ENCODE assay signal across 1 cellular context in the genomic region with DNA sequence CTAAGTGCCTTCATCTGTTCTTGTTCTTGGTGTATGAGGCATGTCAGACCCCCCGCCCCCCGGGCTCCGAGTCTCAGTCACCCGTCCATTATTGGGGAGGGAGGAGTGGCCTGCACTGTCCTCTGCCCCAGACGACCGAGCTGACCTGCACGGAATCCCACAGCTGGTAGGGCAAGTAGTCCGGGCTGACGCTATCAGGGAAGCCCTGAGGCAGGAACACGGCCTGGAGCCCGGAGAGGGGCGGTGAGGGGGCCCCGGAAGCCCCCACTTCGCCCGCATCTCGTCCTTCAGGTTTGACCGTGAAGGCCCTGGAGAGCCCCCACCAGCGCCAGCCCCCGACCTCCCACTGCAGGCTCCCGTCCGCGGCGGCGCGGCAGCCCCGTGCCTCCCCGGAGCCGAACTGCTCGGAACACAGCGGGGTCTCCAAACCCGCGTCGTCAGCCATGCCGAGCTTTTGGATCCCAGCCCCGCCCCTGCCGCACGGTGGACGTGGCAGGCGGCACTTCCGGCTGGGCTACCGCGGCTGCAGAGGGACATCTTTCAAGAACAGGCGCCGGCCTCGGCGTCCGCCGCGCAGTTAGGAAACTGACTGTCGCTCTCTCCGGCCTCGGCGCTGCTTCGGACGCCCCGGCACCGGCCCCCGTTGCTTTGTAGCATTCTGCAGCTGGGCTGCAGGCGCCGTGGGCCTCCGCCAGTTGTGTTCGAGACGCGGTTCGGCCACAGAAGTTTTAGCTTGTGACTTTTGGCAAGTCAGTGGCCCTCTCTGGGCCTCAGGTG.
TF ChIP-seq lines count a peak whose summit lies in the region.

A gene (minus strand): TSS at position 463 of the 777 bp plus-strand sequence. CDS start 18 bp downstream, at position 445.

TF ChIP-seq in HepG2, 621 proteins besides CTCF, POLR2A, EP300 and RAD21 (continued from another document and continues in another):
- TF ChIP-seq, protein P1, sequence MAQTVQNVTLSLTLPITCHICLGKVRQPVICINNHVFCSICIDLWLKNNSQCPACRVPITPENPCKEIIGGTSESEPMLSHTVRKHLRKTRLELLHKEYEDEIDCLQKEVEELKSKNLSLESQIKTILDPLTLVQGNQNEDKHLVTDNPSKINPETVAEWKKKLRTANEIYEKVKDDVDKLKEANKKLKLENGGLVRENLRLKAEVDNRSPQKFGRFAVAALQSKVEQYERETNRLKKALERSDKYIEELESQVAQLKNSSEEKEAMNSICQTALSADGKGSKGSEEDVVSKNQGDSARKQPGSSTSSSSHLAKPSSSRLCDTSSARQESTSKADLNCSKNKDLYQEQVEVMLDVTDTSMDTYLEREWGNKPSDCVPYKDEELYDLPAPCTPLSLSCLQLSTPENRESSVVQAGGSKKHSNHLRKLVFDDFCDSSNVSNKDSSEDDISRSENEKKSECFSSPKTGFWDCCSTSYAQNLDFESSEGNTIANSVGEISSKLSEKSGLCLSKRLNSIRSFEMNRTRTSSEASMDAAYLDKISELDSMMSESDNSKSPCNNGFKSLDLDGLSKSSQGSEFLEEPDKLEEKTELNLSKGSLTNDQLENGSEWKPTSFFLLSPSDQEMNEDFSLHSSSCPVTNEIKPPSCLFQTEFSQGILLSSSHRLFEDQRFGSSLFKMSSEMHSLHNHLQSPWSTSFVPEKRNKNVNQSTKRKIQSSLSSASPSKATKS (CRISPR knock-in tag; IDR thresholded peaks at IDR 0.05): peak; percentile 73; the same call in 1 of the 2 replicates
- TF ChIP-seq HNRNPH1 (optimal IDR thresholded peaks at IDR 0.05; ENCODE audit: low read depth, low read length): peak; percentile 33
- peak; percentile 98 for TF ChIP-seq POLR2G (IDR thresholded peaks at IDR 0.05; ENCODE audit: low read depth, low read length)
- TF ChIP-seq, protein P2, sequence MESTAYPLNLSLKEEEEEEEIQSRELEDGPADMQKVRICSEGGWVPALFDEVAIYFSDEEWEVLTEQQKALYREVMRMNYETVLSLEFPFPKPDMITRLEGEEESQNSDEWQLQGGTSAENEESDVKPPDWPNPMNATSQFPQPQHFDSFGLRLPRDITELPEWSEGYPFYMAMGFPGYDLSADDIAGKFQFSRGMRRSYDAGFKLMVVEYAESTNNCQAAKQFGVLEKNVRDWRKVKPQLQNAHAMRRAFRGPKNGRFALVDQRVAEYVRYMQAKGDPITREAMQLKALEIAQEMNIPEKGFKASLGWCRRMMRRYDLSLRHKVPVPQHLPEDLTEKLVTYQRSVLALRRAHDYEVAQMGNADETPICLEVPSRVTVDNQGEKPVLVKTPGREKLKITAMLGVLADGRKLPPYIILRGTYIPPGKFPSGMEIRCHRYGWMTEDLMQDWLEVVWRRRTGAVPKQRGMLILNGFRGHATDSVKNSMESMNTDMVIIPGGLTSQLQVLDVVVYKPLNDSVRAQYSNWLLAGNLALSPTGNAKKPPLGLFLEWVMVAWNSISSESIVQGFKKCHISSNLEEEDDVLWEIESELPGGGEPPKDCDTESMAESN (CRISPR knock-in tag; conservative IDR thresholded peaks at IDR 0.05): peak; percentile 96
- TF ChIP-seq ZNF446 (CRISPR knock-in tag; IDR thresholded peaks at IDR 0.05): peak; percentile 98
- TF ChIP-seq NR2F6 (IDR thresholded peaks at IDR 0.05): no peak
- TF ChIP-seq NR2F6 (CRISPR knock-in tag; IDR thresholded peaks at IDR 0.05): peak; percentile 74
- TF ChIP-seq SALL1 (CRISPR knock-in tag; IDR thresholded peaks at IDR 0.05): peak; percentile 87
- TF ChIP-seq, protein P3, sequence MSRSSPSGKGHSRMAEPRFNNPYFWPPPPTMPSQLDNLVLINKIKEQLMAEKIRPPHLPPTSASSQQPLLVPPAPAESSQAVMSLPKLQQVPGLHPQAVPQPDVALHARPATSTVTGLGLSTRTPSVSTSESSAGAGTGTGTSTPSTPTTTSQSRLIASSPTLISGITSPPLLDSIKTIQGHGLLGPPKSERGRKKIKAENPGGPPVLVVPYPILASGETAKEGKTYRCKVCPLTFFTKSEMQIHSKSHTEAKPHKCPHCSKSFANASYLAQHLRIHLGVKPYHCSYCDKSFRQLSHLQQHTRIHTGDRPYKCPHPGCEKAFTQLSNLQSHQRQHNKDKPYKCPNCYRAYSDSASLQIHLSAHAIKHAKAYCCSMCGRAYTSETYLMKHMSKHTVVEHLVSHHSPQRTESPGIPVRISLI (CRISPR knock-in tag; IDR thresholded peaks at IDR 0.05; ENCODE audit: borderline replicate concordance): peak; percentile 63; the same call in 1 of the 2 replicates
- TF ChIP-seq ZNF547 (CRISPR knock-in tag; IDR thresholded peaks at IDR 0.05): peak; percentile 86; the same call in 1 of the 2 replicates
- TF ChIP-seq AGO2 (optimal IDR thresholded peaks at IDR 0.05; ENCODE audit: low read depth, low read length): peak; percentile 89
- TF ChIP-seq ZFX (CRISPR knock-in tag; IDR thresholded peaks at IDR 0.05; ENCODE audit: low read depth): peak; percentile 99
- peak; percentile 95; the same call in 1 of the 2 replicates for TF ChIP-seq ZNF160 (CRISPR knock-in tag; IDR thresholded peaks at IDR 0.05)
- TF ChIP-seq ZNF83 (CRISPR knock-in tag; IDR thresholded peaks at IDR 0.05; ENCODE audit: borderline replicate concordance): peak; percentile 95; the same call in 1 of the 2 replicates
- TF ChIP-seq MEIS1 (CRISPR knock-in tag; IDR thresholded peaks at IDR 0.05; ENCODE audit: borderline replicate concordance): peak; percentile 85; the same call in 1 of the 2 replicates
- TF ChIP-seq, protein P4, sequence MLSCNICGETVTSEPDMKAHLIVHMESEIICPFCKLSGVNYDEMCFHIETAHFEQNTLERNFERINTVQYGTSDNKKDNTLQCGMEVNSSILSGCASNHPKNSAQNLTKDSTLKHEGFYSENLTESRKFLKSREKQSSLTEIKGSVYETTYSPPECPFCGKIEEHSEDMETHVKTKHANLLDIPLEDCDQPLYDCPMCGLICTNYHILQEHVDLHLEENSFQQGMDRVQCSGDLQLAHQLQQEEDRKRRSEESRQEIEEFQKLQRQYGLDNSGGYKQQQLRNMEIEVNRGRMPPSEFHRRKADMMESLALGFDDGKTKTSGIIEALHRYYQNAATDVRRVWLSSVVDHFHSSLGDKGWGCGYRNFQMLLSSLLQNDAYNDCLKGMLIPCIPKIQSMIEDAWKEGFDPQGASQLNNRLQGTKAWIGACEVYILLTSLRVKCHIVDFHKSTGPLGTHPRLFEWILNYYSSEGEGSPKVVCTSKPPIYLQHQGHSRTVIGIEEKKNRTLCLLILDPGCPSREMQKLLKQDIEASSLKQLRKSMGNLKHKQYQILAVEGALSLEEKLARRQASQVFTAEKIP (CRISPR knock-in tag; IDR thresholded peaks at IDR 0.05; ENCODE audit: borderline replicate concordance): no peak
- TF ChIP-seq CBFB (CRISPR knock-in tag; IDR thresholded peaks at IDR 0.05): peak; percentile 89
- peak; percentile 76 for TF ChIP-seq SP5 (CRISPR knock-in tag; IDR thresholded peaks at IDR 0.05; ENCODE audit: borderline replicate concordance, low read depth)
- TF ChIP-seq, protein P5, sequence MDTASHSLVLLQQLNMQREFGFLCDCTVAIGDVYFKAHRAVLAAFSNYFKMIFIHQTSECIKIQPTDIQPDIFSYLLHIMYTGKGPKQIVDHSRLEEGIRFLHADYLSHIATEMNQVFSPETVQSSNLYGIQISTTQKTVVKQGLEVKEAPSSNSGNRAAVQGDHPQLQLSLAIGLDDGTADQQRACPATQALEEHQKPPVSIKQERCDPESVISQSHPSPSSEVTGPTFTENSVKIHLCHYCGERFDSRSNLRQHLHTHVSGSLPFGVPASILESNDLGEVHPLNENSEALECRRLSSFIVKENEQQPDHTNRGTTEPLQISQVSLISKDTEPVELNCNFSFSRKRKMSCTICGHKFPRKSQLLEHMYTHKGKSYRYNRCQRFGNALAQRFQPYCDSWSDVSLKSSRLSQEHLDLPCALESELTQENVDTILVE (CRISPR knock-in tag; IDR thresholded peaks at IDR 0.05): peak; percentile 92
- TF ChIP-seq BCL6 (CRISPR knock-in tag; IDR thresholded peaks at IDR 0.05): peak; percentile 84
- TF ChIP-seq, protein P6, sequence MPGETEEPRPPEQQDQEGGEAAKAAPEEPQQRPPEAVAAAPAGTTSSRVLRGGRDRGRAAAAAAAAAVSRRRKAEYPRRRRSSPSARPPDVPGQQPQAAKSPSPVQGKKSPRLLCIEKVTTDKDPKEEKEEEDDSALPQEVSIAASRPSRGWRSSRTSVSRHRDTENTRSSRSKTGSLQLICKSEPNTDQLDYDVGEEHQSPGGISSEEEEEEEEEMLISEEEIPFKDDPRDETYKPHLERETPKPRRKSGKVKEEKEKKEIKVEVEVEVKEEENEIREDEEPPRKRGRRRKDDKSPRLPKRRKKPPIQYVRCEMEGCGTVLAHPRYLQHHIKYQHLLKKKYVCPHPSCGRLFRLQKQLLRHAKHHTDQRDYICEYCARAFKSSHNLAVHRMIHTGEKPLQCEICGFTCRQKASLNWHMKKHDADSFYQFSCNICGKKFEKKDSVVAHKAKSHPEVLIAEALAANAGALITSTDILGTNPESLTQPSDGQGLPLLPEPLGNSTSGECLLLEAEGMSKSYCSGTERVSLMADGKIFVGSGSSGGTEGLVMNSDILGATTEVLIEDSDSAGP (CRISPR knock-in tag; IDR thresholded peaks at IDR 0.05; ENCODE audit: borderline replicate concordance): peak; percentile 93
- TF ChIP-seq ZNF567 (CRISPR knock-in tag; IDR thresholded peaks at IDR 0.05; ENCODE audit: borderline replicate concordance): peak; percentile 98; the same call in 1 of the 2 replicates
- TF ChIP-seq, protein P7, sequence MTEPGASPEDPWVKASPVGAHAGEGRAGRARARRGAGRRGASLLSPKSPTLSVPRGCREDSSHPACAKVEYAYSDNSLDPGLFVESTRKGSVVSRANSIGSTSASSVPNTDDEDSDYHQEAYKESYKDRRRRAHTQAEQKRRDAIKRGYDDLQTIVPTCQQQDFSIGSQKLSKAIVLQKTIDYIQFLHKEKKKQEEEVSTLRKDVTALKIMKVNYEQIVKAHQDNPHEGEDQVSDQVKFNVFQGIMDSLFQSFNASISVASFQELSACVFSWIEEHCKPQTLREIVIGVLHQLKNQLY (CRISPR knock-in tag; IDR thresholded peaks at IDR 0.05): no peak
- no peak; the same call in 1 of the 2 replicates for TF ChIP-seq NR2F2 (IDR thresholded peaks at IDR 0.05; ENCODE audit: borderline replicate concordance, low read depth)
- TF ChIP-seq, protein P8, sequence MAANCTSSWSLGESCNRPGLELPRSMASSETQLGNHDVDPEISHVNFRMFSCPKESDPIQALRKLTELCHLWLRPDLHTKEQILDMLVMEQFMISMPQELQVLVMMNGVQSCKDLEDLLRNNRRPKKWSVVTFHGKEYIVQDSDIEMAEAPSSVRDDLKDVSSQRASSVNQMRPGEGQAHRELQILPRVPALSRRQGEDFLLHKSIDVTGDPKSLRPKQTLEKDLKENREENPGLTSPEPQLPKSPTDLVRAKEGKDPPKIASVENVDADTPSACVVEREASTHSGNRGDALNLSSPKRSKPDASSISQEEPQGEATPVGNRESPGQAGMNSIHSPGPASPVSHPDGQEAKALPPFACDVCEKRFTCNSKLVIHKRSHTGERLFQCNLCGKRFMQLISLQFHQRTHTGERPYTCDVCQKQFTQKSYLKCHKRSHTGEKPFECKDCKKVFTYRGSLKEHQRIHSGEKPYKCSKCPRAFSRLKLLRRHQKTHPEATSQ (CRISPR knock-in tag; IDR thresholded peaks at IDR 0.05; ENCODE audit: borderline replicate concordance): no peak; the same call in 1 of the 2 replicates
- TF ChIP-seq, protein P9, sequence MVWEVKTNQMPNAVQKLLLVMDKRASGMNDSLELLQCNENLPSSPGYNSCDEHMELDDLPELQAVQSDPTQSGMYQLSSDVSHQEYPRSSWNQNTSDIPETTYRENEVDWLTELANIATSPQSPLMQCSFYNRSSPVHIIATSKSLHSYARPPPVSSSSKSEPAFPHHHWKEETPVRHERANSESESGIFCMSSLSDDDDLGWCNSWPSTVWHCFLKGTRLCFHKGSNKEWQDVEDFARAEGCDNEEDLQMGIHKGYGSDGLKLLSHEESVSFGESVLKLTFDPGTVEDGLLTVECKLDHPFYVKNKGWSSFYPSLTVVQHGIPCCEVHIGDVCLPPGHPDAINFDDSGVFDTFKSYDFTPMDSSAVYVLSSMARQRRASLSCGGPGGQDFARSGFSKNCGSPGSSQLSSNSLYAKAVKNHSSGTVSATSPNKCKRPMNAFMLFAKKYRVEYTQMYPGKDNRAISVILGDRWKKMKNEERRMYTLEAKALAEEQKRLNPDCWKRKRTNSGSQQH (CRISPR knock-in tag; IDR thresholded peaks at IDR 0.05; ENCODE audit: low read depth): peak; percentile 63; the same call in 1 of the 2 replicates
- peak; percentile 77 for TF ChIP-seq NR2C2 (CRISPR knock-in tag; IDR thresholded peaks at IDR 0.05; ENCODE audit: borderline replicate concordance)
- peak; percentile 98 for TF ChIP-seq TARDBP (CRISPR knock-in tag; IDR thresholded peaks at IDR 0.05)
- 0 out of 2 replicates have a peak, but pooled peaks have one; percentile 48 for TF ChIP-seq POLR2AphosphoS2 (IDR thresholded peaks at IDR 0.05; ENCODE audit: low read depth, low read length)
- peak; percentile 44 for TF ChIP-seq PHF5A (CRISPR knock-in tag; IDR thresholded peaks at IDR 0.05; ENCODE audit: low read depth, unreplicated experiment)
- TF ChIP-seq, protein P10, sequence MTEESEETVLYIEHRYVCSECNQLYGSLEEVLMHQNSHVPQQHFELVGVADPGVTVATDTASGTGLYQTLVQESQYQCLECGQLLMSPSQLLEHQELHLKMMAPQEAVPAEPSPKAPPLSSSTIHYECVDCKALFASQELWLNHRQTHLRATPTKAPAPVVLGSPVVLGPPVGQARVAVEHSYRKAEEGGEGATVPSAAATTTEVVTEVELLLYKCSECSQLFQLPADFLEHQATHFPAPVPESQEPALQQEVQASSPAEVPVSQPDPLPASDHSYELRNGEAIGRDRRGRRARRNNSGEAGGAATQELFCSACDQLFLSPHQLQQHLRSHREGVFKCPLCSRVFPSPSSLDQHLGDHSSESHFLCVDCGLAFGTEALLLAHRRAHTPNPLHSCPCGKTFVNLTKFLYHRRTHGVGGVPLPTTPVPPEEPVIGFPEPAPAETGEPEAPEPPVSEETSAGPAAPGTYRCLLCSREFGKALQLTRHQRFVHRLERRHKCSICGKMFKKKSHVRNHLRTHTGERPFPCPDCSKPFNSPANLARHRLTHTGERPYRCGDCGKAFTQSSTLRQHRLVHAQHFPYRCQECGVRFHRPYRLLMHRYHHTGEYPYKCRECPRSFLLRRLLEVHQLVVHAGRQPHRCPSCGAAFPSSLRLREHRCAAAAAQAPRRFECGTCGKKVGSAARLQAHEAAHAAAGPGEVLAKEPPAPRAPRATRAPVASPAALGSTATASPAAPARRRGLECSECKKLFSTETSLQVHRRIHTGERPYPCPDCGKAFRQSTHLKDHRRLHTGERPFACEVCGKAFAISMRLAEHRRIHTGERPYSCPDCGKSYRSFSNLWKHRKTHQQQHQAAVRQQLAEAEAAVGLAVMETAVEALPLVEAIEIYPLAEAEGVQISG (CRISPR knock-in tag; IDR thresholded peaks at IDR 0.05): peak; percentile 96
- peak; percentile 99 for TF ChIP-seq KDM2A (CRISPR knock-in tag; IDR thresholded peaks at IDR 0.05; ENCODE audit: borderline replicate concordance, low read depth)
- TF ChIP-seq, protein P11, sequence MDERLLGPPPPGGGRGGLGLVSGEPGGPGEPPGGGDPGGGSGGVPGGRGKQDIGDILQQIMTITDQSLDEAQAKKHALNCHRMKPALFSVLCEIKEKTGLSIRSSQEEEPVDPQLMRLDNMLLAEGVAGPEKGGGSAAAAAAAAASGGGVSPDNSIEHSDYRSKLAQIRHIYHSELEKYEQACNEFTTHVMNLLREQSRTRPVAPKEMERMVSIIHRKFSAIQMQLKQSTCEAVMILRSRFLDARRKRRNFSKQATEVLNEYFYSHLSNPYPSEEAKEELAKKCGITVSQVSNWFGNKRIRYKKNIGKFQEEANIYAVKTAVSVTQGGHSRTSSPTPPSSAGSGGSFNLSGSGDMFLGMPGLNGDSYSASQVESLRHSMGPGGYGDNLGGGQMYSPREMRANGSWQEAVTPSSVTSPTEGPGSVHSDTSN (CRISPR knock-in tag; IDR thresholded peaks at IDR 0.05): no peak
- TF ChIP-seq PLRG1 (conservative IDR thresholded peaks at IDR 0.05): no peak
- peak; percentile 40; the same call in 1 of the 2 replicates for TF ChIP-seq ZNF235 (CRISPR knock-in tag; IDR thresholded peaks at IDR 0.05; ENCODE audit: borderline replicate concordance)
- peak; percentile 96 for TF ChIP-seq MYC (CRISPR knock-in tag; IDR thresholded peaks at IDR 0.05; ENCODE audit: borderline replicate concordance)
- TF ChIP-seq ZNF44 (CRISPR knock-in tag; IDR thresholded peaks at IDR 0.05): 0 out of 2 replicates have a peak, but pooled peaks have one; percentile 21
